Comparison of ENCODE assay signal across 9 cellular contexts in the genomic region with DNA sequence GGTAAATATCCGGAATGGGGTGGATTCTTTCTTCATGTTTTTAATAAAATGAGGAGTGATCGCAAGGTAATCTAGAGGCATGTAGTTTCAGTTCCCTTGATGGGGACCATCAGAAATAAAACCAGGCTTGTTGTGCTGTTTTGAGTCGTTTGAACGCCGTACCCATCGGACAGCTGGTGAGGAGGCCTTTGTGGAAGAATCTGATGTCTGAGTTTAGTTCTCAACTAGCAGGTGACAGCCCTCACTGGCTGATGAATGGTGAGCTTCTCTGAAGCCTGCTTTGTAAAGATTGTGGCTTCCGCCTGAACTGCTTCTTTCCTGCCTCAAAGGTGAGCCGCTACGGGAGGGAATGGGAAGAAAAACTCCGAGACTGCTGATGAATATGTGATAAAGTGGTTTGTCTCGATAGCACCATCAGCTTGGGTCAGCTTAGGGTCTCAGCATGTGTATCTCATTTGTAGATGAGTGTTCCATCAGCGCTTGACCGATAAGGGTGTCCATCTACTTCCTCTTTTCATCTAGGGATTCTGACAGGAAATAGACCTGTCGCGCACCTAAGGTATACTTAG. TPM values are rescaled to one million over a fixed set of nuclear protein-coding genes. Genes with fewer than 3 reads are reported as not detected.
DNase-seq lines count a peak whose midpoint lies in the region; ATAC-seq, FAIRE-seq and TF ChIP-seq lines count a peak whose summit lies in the region.
"Had no signal": no experiment of that assay in that cellular context is flagged by ENCODE, and none has a peak within 500 bp of the region (broad histone marks: within the 10 kb centered on the region; RNA-seq: fewer than 3 reads in every experiment).

No MANE protein-coding gene starts in this region.

- in situ Hi-C loops in K562 (cut with MboI) = no loop called here

- CTCF ChIA-PET in K562 (lab: Yijun Ruan, JAX; ENCODE audit: low intra/inter-chr PET ratio) (no interaction called here), HEK293T (lab: Yijun Ruan, JAX) (no interaction called here)

- H3K79me2 ChIP-seq in K562 (ENCODE audit: control insufficient read depth, insufficient read depth, low read length) = peaks cover 70% of the 10 kb centered on the region

- H3K9ac ChIP-seq in K562 (ENCODE audit: insufficient read depth in 1 of 2, low read depth in 2 of 2, low read length in 2 of 2) = peak overlapping the region; percentile 88 to 97; a peak in 3 of 4 replicates

- intact Hi-C loops in K562 (cut with micrococcal nuclease) (loop anchor here (5.0 kb wide), 1 partner anchor 75 kb away; the partner anchor contains the start of genes SBDS and TYW1), lower lobe of right lung (cut with DNase I) (no loop called here)

- H3K27ac ChIP-seq in K562 (ENCODE audit: extremely low read depth, low read depth, low read length) = peak overlapping the region; percentile 90
- peak overlapping the region; percentile 91 for H3K27ac ChIP-seq in lower lobe of right lung
- H3K27ac ChIP-seq in temporal lobe (ENCODE audit: low read depth, low read length) = peak overlapping the region; percentile 41

- H3K9me1 ChIP-seq in K562 (ENCODE audit: control insufficient read depth, insufficient read depth, low read length) = no peaks in the 10 kb centered on the region

- peak in 1 of 2 experiments; percentile 17; a peak in 1 of 4 replicates for TF ChIP-seq RAD21 in K562 (CRISPR knock-in tag; conservative IDR thresholded peaks at IDR 0.05 in 1 of 2, IDR thresholded peaks at IDR 0.05 in 1 of 2)

- TF ChIP-seq POLR2A in K562 (conservative IDR thresholded peaks at IDR 0.05) = peak; percentile 57

- H3K9me3 ChIP-seq in K562 (replicated peaks; ENCODE audit: control insufficient read depth, insufficient read depth, low read depth, low read length) (no peaks in the 10 kb centered on the region), lower lobe of right lung (no peaks in the 10 kb centered on the region)

- 3% methylated on average over 15 of the region's 15 CpGs for WGBS in K562 (ENCODE audit: insufficient coverage, low coverage, missing lambda C conversion rate)

- H3K4me1 ChIP-seq in K562 (replicated peaks in 1 of 2; ENCODE audit: control insufficient read depth in 2 of 2, insufficient read depth in 2 of 2, low read length in 2 of 2) (peaks cover 18 to 32% of the 10 kb centered on the region in 2 experiments; a peak in 4 of 5 replicates), lower lobe of right lung (peaks cover 46% of the 10 kb centered on the region)

- H3K36me3 ChIP-seq in K562 (ENCODE audit: control insufficient read depth, insufficient read depth, low read length) (peaks cover 35% of the 10 kb centered on the region), lower lobe of right lung (peaks cover 6% of the 10 kb centered on the region)

- TSS peak; percentile 58 for BruUV-seq in K562 (replicated peaks; lab: Mats Ljungman, UMichigan)

- ATAC-seq in HG02642 (IDR thresholded peaks at IDR 0.05; ENCODE audit: poor library complexity, unreplicated experiment) (peak; percentile 26), K562 (peak; percentile 62), lower lobe of right lung (no peak)

- H2AFZ ChIP-seq in K562 (ENCODE audit: low read depth, low read length) = peak overlapping the region; percentile 6

- peak overlapping the region; percentile 100 for H3K4me2 ChIP-seq in K562 (ENCODE audit: insufficient read depth, low read length)

- no peak for TF ChIP-seq CTCF in K562 (IDR thresholded peaks at IDR 0.05 in 2 of 3, conservative IDR thresholded peaks at IDR 0.05 in 1 of 3; ENCODE audit: insufficient read depth in 2 of 3, low read depth in 1 of 3, low read length in 3 of 3)
- no peak for TF ChIP-seq CTCF in lower lobe of right lung (IDR thresholded peaks at IDR 0.05)

- H4K20me1 ChIP-seq in K562 (replicated peaks; ENCODE audit: control insufficient read depth, insufficient read depth, low read length) = peaks cover 8% of the 10 kb centered on the region; the same call in 1 of the 2 replicates

- FAIRE-seq in K562 (lab: Jason Lieb, UNC) = peak; percentile 74
- FAIRE-seq: A204.1 had no signal

- H3K27me3 ChIP-seq in K562 (ENCODE audit: control insufficient read depth in 2 of 2, insufficient read depth in 2 of 2, low read length in 2 of 2) = no peaks in the 10 kb centered on the region; a peak in 1 of 5 replicates
- no peaks in the 10 kb centered on the region for H3K27me3 ChIP-seq in lower lobe of right lung (ENCODE audit: low read depth)

- H3K4me3 ChIP-seq in K562 = peak overlapping the region; percentile 79
- H3K4me3 ChIP-seq in lower lobe of right lung = peak overlapping the region; percentile 98

- TF ChIP-seq EP300 in K562 (IDR thresholded peaks at IDR 0.05; ENCODE audit: low read length) = peak; percentile 85

- POLR2A ChIA-PET in K562 (lab: Yijun Ruan, JAX) = interaction anchor here (0.6 to 1.8 kb wide), 9 partner anchors 8 to 68 kb away, joined by 3 to 18 read pairs (median 4); no protein-coding TSS in a partner anchor
- POLR2A ChIA-PET in HEK293T (lab: Yijun Ruan, JAX) = interaction anchor here (1.3 kb wide), 1 partner anchor 78 kb away, joined by 4 read pairs; no protein-coding TSS in a partner anchor

- DNase-seq in DMS79 treated with DMSO at 0.1 percent for 48 hours (lab: John Stamatoyannopoulos, UW) = peak; percentile 24
- DNase-seq in DMS79 (lab: John Stamatoyannopoulos, UW) = no peak
- peak; percentile 4 for DNase-seq in RPMI7951 (ENCODE audit: low read depth)
- peak; percentile 67 to 85 (median 73) for DNase-seq in K562 (ENCODE audit: extremely low read depth in 1 of 4, low spot score in 3 of 4)
- no peak for DNase-seq in lower lobe of right lung
- no peak for DNase-seq in HEK293T (ENCODE audit: extremely low spot score)

TF ChIP-seq in K562, 482 proteins besides CTCF, POLR2A, EP300 and RAD21 (continues in another document):
- peak; percentile 20 to 49; a peak in 2 of 4 replicates for TF ChIP-seq NRF1 (conservative IDR thresholded peaks at IDR 0.05 in 1 of 2, IDR thresholded peaks at IDR 0.05 in 1 of 2)
- peak; percentile 90 for TF ChIP-seq TCF3 (CRISPR knock-in tag; IDR thresholded peaks at IDR 0.05)
- TF ChIP-seq ZNF644 (tag; IDR thresholded peaks at IDR 0.05; ENCODE audit: low read depth) = 0 out of 2 replicates have a peak, but pooled peaks have one; percentile 28
- no peak for TF ChIP-seq MYBL2 (IDR thresholded peaks at IDR 0.05; ENCODE audit: low read depth)
- no peak for TF ChIP-seq MYBL2 (CRISPR knock-in tag; IDR thresholded peaks at IDR 0.05; ENCODE audit: borderline replicate concordance)
- TF ChIP-seq, protein P1, sequence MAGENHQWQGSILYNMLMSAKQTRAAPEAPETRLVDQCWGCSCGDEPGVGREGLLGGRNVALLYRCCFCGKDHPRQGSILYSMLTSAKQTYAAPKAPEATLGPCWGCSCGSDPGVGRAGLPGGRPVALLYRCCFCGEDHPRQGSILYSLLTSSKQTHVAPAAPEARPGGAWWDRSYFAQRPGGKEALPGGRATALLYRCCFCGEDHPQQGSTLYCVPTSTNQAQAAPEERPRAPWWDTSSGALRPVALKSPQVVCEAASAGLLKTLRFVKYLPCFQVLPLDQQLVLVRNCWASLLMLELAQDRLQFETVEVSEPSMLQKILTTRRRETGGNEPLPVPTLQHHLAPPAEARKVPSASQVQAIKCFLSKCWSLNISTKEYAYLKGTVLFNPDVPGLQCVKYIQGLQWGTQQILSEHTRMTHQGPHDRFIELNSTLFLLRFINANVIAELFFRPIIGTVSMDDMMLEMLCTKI (IDR thresholded peaks at IDR 0.05; ENCODE audit: partially characterized antibody) = no peak
- no peak for TF ChIP-seq CBFB (CRISPR knock-in tag; IDR thresholded peaks at IDR 0.05)

TF ChIP-seq in HEK293T, 16 proteins besides CTCF, POLR2A, EP300 and RAD21:
- TF ChIP-seq PKNOX1 (IDR thresholded peaks at IDR 0.05) (no peak), SP1 (IDR thresholded peaks at IDR 0.05) (no peak), ARNT (IDR thresholded peaks at IDR 0.05) (no peak), FOXM1 (IDR thresholded peaks at IDR 0.05; ENCODE audit: borderline replicate concordance) (no peak), FOXK2 (IDR thresholded peaks at IDR 0.05) (no peak), TARDBP (IDR thresholded peaks at IDR 0.05) (no peak)

RNA-seq across cellular contexts. Expression of gene TMEM248, which starts 1.0 kb away (rescaled TPM):
- total RNA-seq in RPMI7951 (2014; rRNA removed; shearing (Covaris generic)) = 102 and 120 TPM in 2 replicates
- total RNA-seq in K562 (2011; cell fraction: chromatin; rRNA removed; ENCODE audit: low replicate concordance) = 196 and 234 TPM in 2 replicates
- 184 and 220 TPM in 2 replicates for total RNA-seq in K562 (2011; cell fraction: nucleolus; rRNA removed)
- 236 and 245 TPM in 2 replicates for total RNA-seq in K562 (2011; cell fraction: nucleoplasm; rRNA removed)
- total RNA-seq in K562 (2014; rRNA removed) (64.4 and 76.4 TPM in 2 replicates), K562 (2014; rRNA removed; fragmentation: Illumina TruSeq; extraction: Trizol) (57.6 and 58.0 TPM in 2 replicates), K562 (2015; rRNA removed; fragmentation: Illumina TruSeq; extraction: Trizol) (78.0 and 78.4 TPM in 2 replicates), K562 (2021) (107 and 108 TPM in 2 replicates), lower lobe of right lung (103 TPM), temporal lobe (36.6 TPM)
- polyA plus RNA-seq in K562 (2011; rRNA removed) (79.1 and 95.8 TPM in 2 replicates), K562 (2014; fragmentation: Illumina TruSeq; extraction: Trizol) (109 and 132 TPM in 2 replicates), K562 (2014; fragmentation: Nextera tagmentation; extraction: Ambion mirVana) (1 to 10 TPM; 6.3 to 8.2 TPM), K562 (2014; rRNA removed) (63.2 and 85.8 TPM in 2 replicates)
- 111 and 247 TPM in 2 replicates for polyA plus RNA-seq in K562 (2011; cell fraction: cytosol; rRNA removed)
- 105 and 124 TPM in 2 replicates for polyA plus RNA-seq in K562 (2011; cell fraction: nucleus; rRNA removed)
- polyA plus RNA-seq in K562 (2012) = 51.5 and 64.1 TPM in 2 replicates
- polyA minus RNA-seq in K562 (2011; rRNA and poly(A)+ RNA removed) = 89.8 and 153 TPM in 2 replicates
- 63.9 and 95.8 TPM in 2 replicates for polyA minus RNA-seq in K562 (2011; cell fraction: cytosol; rRNA and poly(A)+ RNA removed)
- 27.6 and 38.8 TPM in 2 replicates for polyA minus RNA-seq in K562 (2011; cell fraction: nucleus; rRNA and poly(A)+ RNA removed)

Comparison
In these comparisons a context has a peak if more than half of its experiments do, and no peak if none do; other contexts are left out.
1. DNase-seq: peak in DMS79 treated with DMSO at 0.1 percent for 48 hours (single experiment), RPMI7951 (single experiment) and K562 (4 of 4); none in DMS79 (single experiment), lower lobe of right lung (single experiment) and HEK293T (single experiment).
2. ATAC-seq: peak in HG02642 (single experiment) and K562 (single experiment); none in lower lobe of right lung (0 of 2).
3. H3K27ac ChIP-seq: peak in every context shown above with its lines; median percentile 91 in lower lobe of right lung; 90 in K562; 41 in temporal lobe.